Comparison of ENCODE assay signal across 18 cellular contexts in genomic region chr7:44108768-44109750, GRCh38. TPM values are rescaled to one million over a fixed set of nuclear protein-coding genes. Genes with fewer than 3 reads are reported as not detected.
DNase-seq lines count a peak whose midpoint lies in the region; ATAC-seq, FAIRE-seq and TF ChIP-seq lines count a peak whose summit lies in the region.
"Had no signal": no experiment of that assay in that cellular context is flagged by ENCODE, and none has a peak within 500 bp of the region (broad histone marks: within the 10 kb centered on the region; RNA-seq: fewer than 3 reads in every experiment).

No MANE protein-coding gene starts in this region.

- intact Hi-C loops in A673 (cut with micrococcal nuclease; ENCODE audit: unreplicated experiment) = no loop called here
- intact Hi-C loops in kidney (cut with DNase I) = no loop called here
- intact Hi-C loops in naive thymus-derived CD4-positive, alpha-beta T cell (cut with micrococcal nuclease) = no loop called here

- BruUV-seq in A673 (replicated peaks; lab: Mats Ljungman, UMichigan) = no TSS peak

- H2AFZ ChIP-seq in DND-41 (ENCODE audit: low read depth, low read length) (no peak overlapping the region), OCI-LY1 (ENCODE audit: low read length) (no peak overlapping the region)
- H2AFZ ChIP-seq: hepatocyte had no signal

- H3K9ac ChIP-seq in DND-41 (ENCODE audit: low read depth, low read length) = no peak overlapping the region
- H3K9ac ChIP-seq in OCI-LY1 (ENCODE audit: low read length) = no peak overlapping the region
- no peak overlapping the region for H3K9ac ChIP-seq in kidney (ENCODE audit: low read length in 2 of 2)

- H3K79me2 ChIP-seq in DND-41 (ENCODE audit: insufficient read depth, low read length) (peaks cover 86% of the 10 kb centered on the region), OCI-LY1 (ENCODE audit: insufficient read depth, low read length) (no peaks in the 10 kb centered on the region)

- FAIRE-seq in kidney (lab: Jason Lieb, UNC) = no peak

- H3K4me1 ChIP-seq in A673 (ENCODE audit: insufficient read depth, low read length, poor library complexity, severe bottlenecking) = peaks cover 9% of the 10 kb centered on the region
- peaks cover 60% of the 10 kb centered on the region for H3K4me1 ChIP-seq in DND-41 (ENCODE audit: insufficient read depth, low read length)
- H3K4me1 ChIP-seq in OCI-LY1 (ENCODE audit: insufficient read depth, low read length, severe bottlenecking) = peaks cover 14% of the 10 kb centered on the region
- no peaks in the 10 kb centered on the region for H3K4me1 ChIP-seq in kidney (ENCODE audit: control insufficient read depth in 1 of 2, insufficient read depth in 1 of 2, low read depth in 1 of 2, low read length in 2 of 2)
- H3K4me1 ChIP-seq in naive thymus-derived CD4-positive, alpha-beta T cell (ENCODE audit: control insufficient read depth in 2 of 2, insufficient read depth in 2 of 2, low read length in 2 of 2) = no peaks in the 10 kb centered on the region

- DNase-seq in A673 (ENCODE audit: low spot score) (no peak), DND-41 (no peak), kidney (peak; percentile 68), NCI-H2227 treated with DMSO at 0.1 percent for 48 hours (lab: John Stamatoyannopoulos, UW) (no peak)
- no peak for DNase-seq in activated CD8-positive, alpha-beta memory T cell treated with anti-CD3 and anti-CD28 coated beads, Interleukin-2, amount 50 U/mL, for 48 hours
- no peak for DNase-seq in activated CD8-positive, alpha-beta memory T cell treated with anti-CD3 and anti-CD28 coated beads, Interleukin-2, amount 50 U/mL, for 4 hours
- no peak for DNase-seq in naive thymus-derived CD4-positive, alpha-beta T cell
- DNase-seq: activated B cell treated with CpG ODN at 0.5 μM for 24 hours; activated naive CD4-positive, alpha-beta T cell treated with anti-CD3 and anti-CD28 coated beads for 36 hours; C1 segment of cervical spinal cord; DMS79; MG63; NCI-H2081; NCI-H69 had no signal

- peaks cover 0 to 11% (median 0%) of the 10 kb centered on the region in 5 donors for H3K27me3 Mint-ChIP-seq in naive thymus-derived CD4-positive, alpha-beta T cell

- peaks cover 7 to 16% (median 15%) of the 10 kb centered on the region in 7 donors for H3K4me1 Mint-ChIP-seq in naive thymus-derived CD4-positive, alpha-beta T cell

- H3K27me3 ChIP-seq in A673 (replicated peaks; ENCODE audit: insufficient read depth, low read depth, low read length, poor library complexity) (no peaks in the 10 kb centered on the region), DND-41 (ENCODE audit: insufficient read depth, low read length, poor library complexity) (no peaks in the 10 kb centered on the region), OCI-LY1 (ENCODE audit: insufficient read depth, low read length) (peaks cover 13% of the 10 kb centered on the region)
- no peaks in the 10 kb centered on the region for H3K27me3 ChIP-seq in naive thymus-derived CD4-positive, alpha-beta T cell (ENCODE audit: control insufficient read depth in 2 of 2, insufficient read depth in 2 of 2, low read length in 2 of 2)
- H3K27me3 ChIP-seq: breast epithelium, MG63 had no signal

- CTCF ChIA-PET in A673 (lab: Charles Lee) = no interaction called here
- CTCF ChIA-PET in naive thymus-derived CD4-positive, alpha-beta T cell (lab: Charles Lee) = no interaction called here

- H3K4me3 Mint-ChIP-seq in naive thymus-derived CD4-positive, alpha-beta T cell = no peak overlapping the region
- H3K4me3 Mint-ChIP-seq: activated B cell treated with CpG ODN at 0.5 μM for 24 hours; activated naive CD4-positive, alpha-beta T cell treated with anti-CD3 and anti-CD28 coated beads for 36 hours had no signal

- TF ChIP-seq CTCF in A673 (conservative IDR thresholded peaks at IDR 0.05; ENCODE audit: low read depth, low read length) (peak; percentile 31; the same call in 1 of the 2 replicates), DND-41 (IDR thresholded peaks at IDR 0.05; ENCODE audit: borderline replicate concordance, extremely low read depth, low read length, poor library complexity, severe bottlenecking) (peak; percentile 35), OCI-LY1 (IDR thresholded peaks at IDR 0.05; ENCODE audit: low read length) (peak; percentile 31; the same call in 1 of the 2 replicates), kidney (IDR thresholded peaks at IDR 0.05; ENCODE audit: borderline replicate concordance, extremely low read depth, insufficient read depth) (no peak)

- H3K4me2 ChIP-seq in DND-41 (ENCODE audit: insufficient read depth, low read length) (peak overlapping the region; percentile 98; the same call in 1 of the 2 replicates), OCI-LY1 (ENCODE audit: low read length) (no peak overlapping the region)
- H3K4me2 ChIP-seq: hepatocyte had no signal

- no peaks in the 10 kb centered on the region for H3F3A ChIP-seq in OCI-LY1 (ENCODE audit: insufficient read depth, low read length)

- peaks cover 0 to 2% (median 0%) of the 10 kb centered on the region in 11 donors for H3K9me3 Mint-ChIP-seq in naive thymus-derived CD4-positive, alpha-beta T cell
- H3K9me3 Mint-ChIP-seq: activated B cell treated with CpG ODN at 0.5 μM for 24 hours; activated naive CD4-positive, alpha-beta T cell treated with anti-CD3 and anti-CD28 coated beads for 36 hours had no signal

- no peak overlapping the region for H3K27ac Mint-ChIP-seq in naive thymus-derived CD4-positive, alpha-beta T cell
- H3K27ac Mint-ChIP-seq: activated B cell treated with CpG ODN at 0.5 μM for 24 hours; activated naive CD4-positive, alpha-beta T cell treated with anti-CD3 and anti-CD28 coated beads for 36 hours had no signal

- no peak overlapping the region for H3K27ac ChIP-seq in A673 (ENCODE audit: low read depth, low read length, poor library complexity, severe bottlenecking)
- H3K27ac ChIP-seq in DND-41 (ENCODE audit: low read length) = peak overlapping the region; percentile 15; the same call in 1 of the 2 replicates
- no peak overlapping the region for H3K27ac ChIP-seq in OCI-LY1 (ENCODE audit: low read depth, low read length, poor library complexity, severe bottlenecking)
- H3K27ac ChIP-seq in kidney (ENCODE audit: low read depth in 2 of 2, low read length in 2 of 2) = no peak overlapping the region
- no peak overlapping the region for H3K27ac ChIP-seq in naive thymus-derived CD4-positive, alpha-beta T cell (ENCODE audit: low read depth, low read length)
- H3K27ac ChIP-seq: hepatocyte had no signal

- H3K36me3 ChIP-seq in A673 (ENCODE audit: insufficient read depth, low read length, poor library complexity, severe bottlenecking) (peaks cover 6% of the 10 kb centered on the region), DND-41 (ENCODE audit: insufficient read depth, low read length) (peaks cover 96% of the 10 kb centered on the region), OCI-LY1 (ENCODE audit: insufficient read depth, low read length) (peaks cover 6% of the 10 kb centered on the region), kidney (ENCODE audit: control insufficient read depth in 1 of 2, insufficient read depth in 2 of 2, low read length in 2 of 2) (no peaks in the 10 kb centered on the region)
- H3K36me3 ChIP-seq in naive thymus-derived CD4-positive, alpha-beta T cell (ENCODE audit: control insufficient read depth in 2 of 3, insufficient read depth in 3 of 3, low read length in 3 of 3) = peaks cover 0 to 60% (median 0%) of the 10 kb centered on the region in 3 experiments
- H3K36me3 ChIP-seq: breast epithelium had no signal

- H3K4me3 ChIP-seq in A673 (ENCODE audit: low read depth, low read length, poor library complexity, severe bottlenecking) (no peak overlapping the region), DND-41 (ENCODE audit: low read depth in 1 of 2, low read length in 2 of 2) (peak overlapping the region in 1 of 2 experiments; percentile 68; a peak in 1 of 4 replicates), OCI-LY1 (ENCODE audit: low read depth, low read length, poor library complexity, severe bottlenecking) (no peak overlapping the region), kidney (ENCODE audit: low read length in 2 of 2) (no peak overlapping the region)
- no peak overlapping the region for H3K4me3 ChIP-seq in naive thymus-derived CD4-positive, alpha-beta T cell (ENCODE audit: low read length)
- H3K4me3 ChIP-seq: hepatocyte, MG63 had no signal

- no peak for ATAC-seq in DND-41 (ENCODE audit: insufficient read depth, low read depth)
- no peak for ATAC-seq in naive thymus-derived CD4-positive, alpha-beta T cell
- ATAC-seq: Panc1 had no signal

- no peaks in the 10 kb centered on the region for H3K9me3 ChIP-seq in A673 (ENCODE audit: low read depth, low read length, poor library complexity, severe bottlenecking)
- no peaks in the 10 kb centered on the region for H3K9me3 ChIP-seq in DND-41 (ENCODE audit: insufficient read depth, low read length, severe bottlenecking)
- H3K9me3 ChIP-seq in OCI-LY1 (ENCODE audit: low read length) = no peaks in the 10 kb centered on the region
- no peaks in the 10 kb centered on the region for H3K9me3 ChIP-seq in kidney (ENCODE audit: control insufficient read depth in 1 of 2, low read length in 2 of 2)
- no peaks in the 10 kb centered on the region for H3K9me3 ChIP-seq in naive thymus-derived CD4-positive, alpha-beta T cell (ENCODE audit: control insufficient read depth in 2 of 3, low read length in 3 of 3)
- H3K9me3 ChIP-seq: breast epithelium, MG63 had no signal

- peaks cover 95% of the 10 kb centered on the region for H4K20me1 ChIP-seq in DND-41 (ENCODE audit: insufficient read depth, low read length)
- H4K20me1 ChIP-seq in OCI-LY1 (ENCODE audit: insufficient read depth, low read length) = no peaks in the 10 kb centered on the region

- POLR2A ChIA-PET in A673 (lab: Charles Lee; ENCODE audit: low non-redundant PET) = no interaction called here
- POLR2A ChIA-PET in naive thymus-derived CD4-positive, alpha-beta T cell (lab: Charles Lee) = interaction anchor here (0.8 to 1.2 kb wide), 2 partner anchors 28 to 382 kb away, joined by 3 to 4 read pairs; no protein-coding TSS in a partner anchor

- no peaks in the 10 kb centered on the region for H3K9me2 ChIP-seq in OCI-LY1 (ENCODE audit: low read depth, low read length)

- H3K36me3 Mint-ChIP-seq in naive thymus-derived CD4-positive, alpha-beta T cell = peaks cover 0 to 15% (median 0%) of the 10 kb centered on the region in 5 donors

RNA-seq across cellular contexts. Expression of gene AEBP1, which starts 4.9 kb away (rescaled TPM):
- total RNA-seq in A673 (2021) = 30.1 and 31.8 TPM in 2 replicates
- total RNA-seq in kidney = 164 TPM
- 89.4 TPM for polyA plus RNA-seq in kidney (ENCODE audit: insufficient read depth, low read depth, low replicate concordance)
- 10 to 100 TPM in 4 of 5 experiments, 1 to 10 TPM in 1; 7.7 to 33.1 (median 27.5) TPM for total RNA-seq in naive thymus-derived CD4-positive, alpha-beta T cell
- 10 to 100 TPM in 1 of 2 donors, 1 to 10 TPM in 1; 3.0 to 13.5 TPM for polyA plus RNA-seq in naive thymus-derived CD4-positive, alpha-beta T cell

RNA-seq across cellular contexts. Expression of gene POLD2, which starts 14.3 kb away (rescaled TPM):
- total RNA-seq in A673 (2021) = 252 TPM in 2 replicates
- total RNA-seq in kidney = 60.0 TPM
- polyA plus RNA-seq in kidney (ENCODE audit: insufficient read depth, low read depth, low replicate concordance) = 119 TPM
- total RNA-seq in naive thymus-derived CD4-positive, alpha-beta T cell = 100 to 1,000 TPM in 1 of 5 experiments, 10 to 100 TPM in 4; 55.1 to 118 (median 69.2) TPM
- polyA plus RNA-seq in naive thymus-derived CD4-positive, alpha-beta T cell = 10 to 100 TPM; 78.1 to 94.8 TPM

RNA-seq across cellular contexts. Expression of gene POLM, which starts 26.7 kb away (rescaled TPM):
- total RNA-seq in A673 (2021) = 9.6 and 12.8 TPM in 2 replicates
- total RNA-seq in kidney = 41.4 TPM
- 16.3 TPM for polyA plus RNA-seq in kidney (ENCODE audit: insufficient read depth, low read depth, low replicate concordance)
- 10 to 100 TPM; 33.9 to 77.1 (median 48.9) TPM for total RNA-seq in naive thymus-derived CD4-positive, alpha-beta T cell
- polyA plus RNA-seq in naive thymus-derived CD4-positive, alpha-beta T cell = 10 to 100 TPM; 18.2 to 20.4 TPM

RNA-seq across cellular contexts. Expression of gene MYL7, which starts 32.1 kb away (rescaled TPM):
- total RNA-seq in A673 (2021) = not detected in 2 replicates
- total RNA-seq in kidney = not detected
- polyA plus RNA-seq in kidney (ENCODE audit: insufficient read depth, low read depth, low replicate concordance) = not detected
- total RNA-seq in naive thymus-derived CD4-positive, alpha-beta T cell = not detected
- polyA plus RNA-seq in naive thymus-derived CD4-positive, alpha-beta T cell = not detected
- total RNA-seq: activated B cell treated with CpG ODN at 0.5 μM for 24 hours; activated naive CD4-positive, alpha-beta T cell treated with anti-CD3 and anti-CD28 coated beads for 36 hours had no signal

RNA-seq across cellular contexts. Expression of gene PGAM2, which starts 43.7 kb away (rescaled TPM):
- not detected in 2 replicates for total RNA-seq in A673 (2021)
- 2.1 TPM for total RNA-seq in kidney
- polyA plus RNA-seq in kidney (ENCODE audit: insufficient read depth, low read depth, low replicate concordance) = 37.7 TPM
- total RNA-seq in naive thymus-derived CD4-positive, alpha-beta T cell = 1 to 10 TPM in 4 of 5 experiments, under 1 TPM in 1; 0.73 to 3.1 (median 1.8) TPM
- not detected for polyA plus RNA-seq in naive thymus-derived CD4-positive, alpha-beta T cell
- polyA plus RNA-seq: hepatocyte had no signal
